Comparison of ENCODE assay signal across 8 cellular contexts in genomic region chr5:146041180-146041789, GRCh38.
DNase-seq lines count a peak whose midpoint lies in the region; ATAC-seq, FAIRE-seq and TF ChIP-seq lines count a peak whose summit lies in the region.

No MANE protein-coding gene starts in this region.

- peak; percentile 5 for TF ChIP-seq CTCF in foreskin fibroblast (IDR thresholded peaks at IDR 0.05; ENCODE audit: low read depth, low read length)

- no peak overlapping the region for H3K4me3 ChIP-seq in foreskin fibroblast (ENCODE audit: low read depth in 1 of 2, low read length in 2 of 2)

- FAIRE-seq in urothelium cell line (lab: Jason Lieb, UNC): no peak

- peak; percentile 20 for DNase-seq in Daoy (ENCODE audit: low read depth)
- peak; percentile 26 for DNase-seq in NCI-H69 (lab: John Stamatoyannopoulos, UW)
- peak in 1 of 2 donors; percentile 19 for DNase-seq in foreskin fibroblast
- DNase-seq in urothelium cell line (ENCODE audit: low spot score): no peak
- DNase-seq in stimulated activated CD8-positive, alpha-beta memory T cell treated with anti-CD3 and anti-CD28 coated beads, Interleukin-4, amount 100 ng/mL, for 48 hours: no peak
- no peak for DNase-seq in middle frontal gyrus (ENCODE audit: extremely low spot score, low spot score)
- DNase-seq in activated naive CD4-positive, alpha-beta T cell treated with Interleukin-2 at 50 U/mL for 16 hours: no peak

- peak; percentile 81 for ATAC-seq in GM21717 (IDR thresholded peaks at IDR 0.05; ENCODE audit: unreplicated experiment)

Comparison
In these comparisons a context has a peak if more than half of its experiments do, and no peak if none do; other contexts are left out.
1. DNase-seq: peak in Daoy (single experiment) and NCI-H69 (single experiment); none in urothelium cell line (single experiment), stimulated activated CD8-positive, alpha-beta memory T cell treated with anti-CD3 and anti-CD28 coated beads, Interleukin-4, amount 100 ng/mL, for 48 hours (single experiment), middle frontal gyrus (single experiment) and activated naive CD4-positive, alpha-beta T cell treated with Interleukin-2 at 50 U/mL for 16 hours (single experiment).